In genomic region chr11:116449522-116449921, GRCh38 we compare ENCODE assay signal across 34 cellular contexts.
"Had no signal": no experiment of that assay in that cellular context is flagged by ENCODE, and none has a peak within 500 bp of the region (broad histone marks: within the 10 kb centered on the region; RNA-seq: fewer than 3 reads in every experiment).

No MANE protein-coding gene starts in this region.

- DNase-seq: Karpas-422, Kasumi-1, MG63, MM.1S, MV-4-11, NCI-H1048, NCI-H1092, NCI-H1092 treated with DMSO at 0.1 percent for 48 hours, NCI-H1105, NCI-H1105 treated with DMSO at 0.1 percent for 48 hours, NCI-H1417, NCI-H1417 treated with DMSO at 0.1 percent for 48 hours, NCI-H1436, NCI-H1436 treated with DMSO at 0.1 percent for 48 hours, NCI-H146, NCI-H1694, NCI-H1694 treated with DMSO at 0.1 percent for 48 hours, NCI-H187, NCI-H187 treated with DMSO at 0.1 percent for 48 hours, NCI-H1930, NCI-H2029, NCI-H2029 treated with DMSO at 0.1 percent for 48 hours, NCI-H2081, NCI-H2081 treated with DMSO at 0.1 percent for 48 hours, NCI-H2107, NCI-H2171, NCI-H2171 treated with DMSO at 0.1 percent for 48 hours, NCI-H2227 treated with DMSO at 0.1 percent for 48 hours, NCI-H226, NCI-H345, NCI-H446, NCI-H446 treated with DMSO at 0.1 percent for 48 hours, NCI-H510A, NCI-H510A treated with DMSO at 0.1 percent for 48 hours had no signal

- H3K36me3 ChIP-seq: MG63 had no signal

- H3K9me3 ChIP-seq: MG63 had no signal

- H3K27me3 ChIP-seq: MG63 had no signal

- H3K4me3 ChIP-seq: MG63 had no signal
